14 cellular contexts compared by ENCODE assay signal in the genomic region with DNA sequence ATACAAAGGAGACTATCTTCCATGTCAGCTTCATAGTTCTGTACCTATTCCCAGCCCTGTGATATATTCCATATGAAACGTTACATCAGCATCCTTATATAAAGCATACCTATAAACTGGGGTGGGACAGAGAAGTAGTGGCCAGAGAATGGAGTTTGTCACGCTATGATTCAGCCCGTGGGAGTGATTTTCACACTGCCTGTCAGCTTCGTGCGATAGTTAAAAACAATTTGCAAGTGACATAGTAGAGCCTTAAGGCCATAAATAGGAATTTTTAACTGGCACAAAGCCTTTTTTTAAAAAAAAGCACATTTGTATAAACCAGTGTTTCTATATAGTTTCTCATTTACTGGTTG. TPM values are rescaled to one million over a fixed set of nuclear protein-coding genes. Genes with fewer than 3 reads are reported as not detected.
A peak's percentile ranks its signal among the peaks of the same experiment; 100 is the strongest.
DNase-seq lines count a peak whose midpoint lies in the region; ATAC-seq and TF ChIP-seq lines count a peak whose summit lies in the region.
"Had no signal": no experiment of that assay in that cellular context is flagged by ENCODE, and none has a peak within 500 bp of the region (broad histone marks: within the 10 kb centered on the region; RNA-seq: fewer than 3 reads in every experiment).

No MANE protein-coding gene starts in this region.

- no peak for DNase-seq in foreskin keratinocyte
- no peak for DNase-seq in HEK293T (ENCODE audit: extremely low spot score)
- DNase-seq in middle frontal gyrus (ENCODE audit: extremely low spot score, low spot score), result no peak
- DNase-seq in DMS 273 treated with DMSO at 0.1 percent for 48 hours (lab: John Stamatoyannopoulos, UW), result no peak
- DNase-seq in body of pancreas, result no peak
- DNase-seq: activated naive CD4-positive, alpha-beta T cell; cerebellar nuclear complex; DND-41; H7; mesendoderm; SHP77 had no signal

- H3K36me3 ChIP-seq in ACC112 (ENCODE audit: insufficient read depth, low read length) (no peaks in the 10 kb centered on the region), body of pancreas (replicated peaks in 1 of 2; ENCODE audit: insufficient read depth in 1 of 2, low read depth in 2 of 2) (no peaks in the 10 kb centered on the region)

- H3K27ac Mint-ChIP-seq in activated T-helper 17 cell treated with anti-CD3 and anti-CD28 coated beads, Interleukin-2, amount 50 U/mL, for 72 hours, result no peak overlapping the region

- WGBS in body of pancreas, 2 donors, result 87 to 91% methylated on average over 5 of the region's 5 CpGs

- CTCF ChIA-PET in HEK293T (lab: Yijun Ruan, JAX), result interaction anchor here (1.5 kb wide), 1 partner anchor 11 kb away, joined by 3 read pairs; no protein-coding TSS in a partner anchor

- no peak overlapping the region for H3K4me3 ChIP-seq in ACC112 (ENCODE audit: low read depth, low read length)
- no peak overlapping the region for H3K4me3 ChIP-seq in body of pancreas

- H3K4me1 Mint-ChIP-seq in activated T-helper 17 cell treated with anti-CD3 and anti-CD28 coated beads, Interleukin-2, amount 50 U/mL, for 72 hours, result peaks cover 32% of the 10 kb centered on the region

- H3K27me3 ChIP-seq in ACC112 (ENCODE audit: insufficient read depth, low read length), result no peaks in the 10 kb centered on the region
- no peaks in the 10 kb centered on the region for H3K27me3 ChIP-seq in foreskin keratinocyte
- no peaks in the 10 kb centered on the region for H3K27me3 ChIP-seq in body of pancreas

- peak overlapping the region; percentile 7; the same call in 1 of the 2 replicates for H3K27ac ChIP-seq in ACC112 (ENCODE audit: low read depth, low read length)
- H3K27ac ChIP-seq in foreskin keratinocyte, result no peak overlapping the region
- H3K27ac ChIP-seq in body of pancreas, result no peak overlapping the region

- no peaks in the 10 kb centered on the region for H3K9me3 ChIP-seq in body of pancreas

- H3K4me1 ChIP-seq in ACC112 (ENCODE audit: control insufficient read depth, insufficient read depth, low read length, unreplicated experiment) (peaks cover 29% of the 10 kb centered on the region), foreskin keratinocyte (peaks cover 19% of the 10 kb centered on the region), body of pancreas (peaks cover 4% of the 10 kb centered on the region)

- POLR2A ChIA-PET in HEK293T (lab: Yijun Ruan, JAX), result no interaction called here

- H3K4me3 Mint-ChIP-seq in activated T-helper 17 cell treated with anti-CD3 and anti-CD28 coated beads, Interleukin-2, amount 50 U/mL, for 72 hours, result no peak overlapping the region

- intact Hi-C loops in body of pancreas (cut with DNase I), result no loop called here

- no peak overlapping the region for H2AFZ ChIP-seq in ACC112 (ENCODE audit: low read length, unreplicated experiment)

- no peaks in the 10 kb centered on the region for H3K27me3 Mint-ChIP-seq in activated T-helper 17 cell treated with anti-CD3 and anti-CD28 coated beads, Interleukin-2, amount 50 U/mL, for 72 hours

- H3K9me3 Mint-ChIP-seq in activated T-helper 17 cell treated with anti-CD3 and anti-CD28 coated beads, Interleukin-2, amount 50 U/mL, for 72 hours, result no peaks in the 10 kb centered on the region

- H3K36me3 Mint-ChIP-seq in activated T-helper 17 cell treated with anti-CD3 and anti-CD28 coated beads, Interleukin-2, amount 50 U/mL, for 72 hours (ENCODE audit: low read depth), result no peaks in the 10 kb centered on the region

- TF ChIP-seq CTCF in foreskin keratinocyte (conservative IDR thresholded peaks at IDR 0.05), result no peak
- TF ChIP-seq CTCF in body of pancreas (IDR thresholded peaks at IDR 0.05), result no peak

- peaks cover 72% of the 10 kb centered on the region for H3K79me2 ChIP-seq in ACC112 (ENCODE audit: control insufficient read depth, insufficient read depth, low read length, unreplicated experiment)

- ATAC-seq in HG02973 (IDR thresholded peaks at IDR 0.05; ENCODE audit: unreplicated experiment) (peak; percentile 52), foreskin keratinocyte (peak; percentile 77), body of pancreas (no peak)
- ATAC-seq in activated T-helper 17 cell treated with anti-CD3 and anti-CD28 coated beads, Interleukin-2, amount 50 U/mL, for 72 hours (replicated peaks), result peak; percentile 65

- no peak for TF ChIP-seq POLR2A in body of pancreas (IDR thresholded peaks at IDR 0.05)

TF ChIP-seq in HEK293T, 16 proteins besides CTCF, POLR2A, EP300 and RAD21:
- TF ChIP-seq SUZ12 (IDR thresholded peaks at IDR 0.05) (no peak), PKNOX1 (IDR thresholded peaks at IDR 0.05) (no peak), ZNF384 (IDR thresholded peaks at IDR 0.05) (no peak), CTBP1 (IDR thresholded peaks at IDR 0.05; ENCODE audit: borderline replicate concordance) (no peak), ELF4 (IDR thresholded peaks at IDR 0.05) (no peak), NFRKB (IDR thresholded peaks at IDR 0.05) (no peak), LEF1 (IDR thresholded peaks at IDR 0.05; ENCODE audit: borderline replicate concordance) (no peak), ARNT (IDR thresholded peaks at IDR 0.05) (no peak), FOXM1 (IDR thresholded peaks at IDR 0.05; ENCODE audit: borderline replicate concordance) (no peak), BHLHE40 (IDR thresholded peaks at IDR 0.05; ENCODE audit: borderline replicate concordance) (no peak), FOXA1 (IDR thresholded peaks at IDR 0.05) (no peak), TARDBP (IDR thresholded peaks at IDR 0.05) (no peak), L3MBTL2 (conservative IDR thresholded peaks at IDR 0.05) (no peak), FOXK2 (IDR thresholded peaks at IDR 0.05) (no peak), HDGF (IDR thresholded peaks at IDR 0.05; ENCODE audit: borderline replicate concordance) (no peak), SP1 (IDR thresholded peaks at IDR 0.05) (no peak)
TF ChIP-seq in HEK293T: peak in this region for 0.

RNA-seq across cellular contexts. Expression of gene PKP4, which starts 30.2 kb away (rescaled TPM):
- total RNA-seq in activated T-helper 17 cell treated with anti-CD3 and anti-CD28 coated beads, Interleukin-2, amount 50 U/mL, for 72 hours, result 10 to 100 TPM; 24.0 to 35.0 TPM
- 47.9 and 58.2 TPM in 2 replicates for total RNA-seq in foreskin keratinocyte
- polyA plus RNA-seq in foreskin keratinocyte, result 21.6 and 26.6 TPM in 2 replicates
- 10 to 100 TPM; 36.3 to 50.1 TPM for total RNA-seq in body of pancreas

RNA-seq across cellular contexts. Expression of gene CCDC148, which starts 30.4 kb away (rescaled TPM):
- total RNA-seq in activated T-helper 17 cell treated with anti-CD3 and anti-CD28 coated beads, Interleukin-2, amount 50 U/mL, for 72 hours, result under 1 TPM; 0.82 to 0.93 TPM
- total RNA-seq in foreskin keratinocyte (0.51 and 0.71 TPM in 2 replicates), body of pancreas (under 1 TPM; 0.66 to 0.78 TPM)
- polyA plus RNA-seq in foreskin keratinocyte, result 0.25 and 0.30 TPM in 2 replicates
